In genomic region chr22:43946391-43946680, GRCh38 we compare ENCODE assay signal across 1 cellular context.
TF ChIP-seq lines count a peak whose summit lies in the region.

No MANE protein-coding gene starts in this region.

TF ChIP-seq in HCT116, 20 proteins besides CTCF, POLR2A, EP300 and RAD21 (continued from another document):
- TF ChIP-seq MAX (IDR thresholded peaks at IDR 0.05) (no peak), YY1 (IDR thresholded peaks at IDR 0.05; ENCODE audit: extremely low read depth, insufficient replicate concordance, low read depth, low read length) (no peak), ELF1 (IDR thresholded peaks at IDR 0.05; ENCODE audit: borderline replicate concordance, low read depth) (no peak), CEBPB (IDR thresholded peaks at IDR 0.05; ENCODE audit: low read depth) (no peak)
